1 cellular context compared by ENCODE assay signal in genomic region chr13:51147732-51148131, GRCh38.
TF ChIP-seq lines count a peak whose summit lies in the region.

No MANE protein-coding gene starts in this region.

TF ChIP-seq in IMR-90, 13 proteins besides CTCF, POLR2A, EP300 and RAD21:
- TF ChIP-seq, protein P1, sequence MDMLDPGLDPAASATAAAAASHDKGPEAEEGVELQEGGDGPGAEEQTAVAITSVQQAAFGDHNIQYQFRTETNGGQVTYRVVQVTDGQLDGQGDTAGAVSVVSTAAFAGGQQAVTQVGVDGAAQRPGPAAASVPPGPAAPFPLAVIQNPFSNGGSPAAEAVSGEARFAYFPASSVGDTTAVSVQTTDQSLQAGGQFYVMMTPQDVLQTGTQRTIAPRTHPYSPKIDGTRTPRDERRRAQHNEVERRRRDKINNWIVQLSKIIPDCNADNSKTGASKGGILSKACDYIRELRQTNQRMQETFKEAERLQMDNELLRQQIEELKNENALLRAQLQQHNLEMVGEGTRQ (IDR thresholded peaks at IDR 0.05; ENCODE audit: low read depth, low read length): no peak
- TF ChIP-seq BHLHE40 (IDR thresholded peaks at IDR 0.05; ENCODE audit: low read depth, low read length) (no peak), CHD1 (IDR thresholded peaks at IDR 0.05; ENCODE audit: low read depth, low read length) (no peak), MAZ (IDR thresholded peaks at IDR 0.05; ENCODE audit: borderline replicate concordance, low read depth, low read length) (no peak), FOS (IDR thresholded peaks at IDR 0.05; ENCODE audit: low read depth, low read length) (no peak), MXI1 (IDR thresholded peaks at IDR 0.05; ENCODE audit: borderline replicate concordance, low read depth, low read length) (no peak), CEBPB (IDR thresholded peaks at IDR 0.05; ENCODE audit: low read depth, low read length) (no peak), NFE2L2 (IDR thresholded peaks at IDR 0.05; ENCODE audit: low read depth, low read length) (no peak), RCOR1 (IDR thresholded peaks at IDR 0.05; ENCODE audit: insufficient replicate concordance, low read length) (no peak), RFX5 (IDR thresholded peaks at IDR 0.05; ENCODE audit: low read depth, low read length) (no peak), SMC3 (IDR thresholded peaks at IDR 0.05; ENCODE audit: low read depth, low read length) (no peak), MAFK (IDR thresholded peaks at IDR 0.05; ENCODE audit: low read depth, low read length) (no peak)
- TF ChIP-seq, protein P2, sequence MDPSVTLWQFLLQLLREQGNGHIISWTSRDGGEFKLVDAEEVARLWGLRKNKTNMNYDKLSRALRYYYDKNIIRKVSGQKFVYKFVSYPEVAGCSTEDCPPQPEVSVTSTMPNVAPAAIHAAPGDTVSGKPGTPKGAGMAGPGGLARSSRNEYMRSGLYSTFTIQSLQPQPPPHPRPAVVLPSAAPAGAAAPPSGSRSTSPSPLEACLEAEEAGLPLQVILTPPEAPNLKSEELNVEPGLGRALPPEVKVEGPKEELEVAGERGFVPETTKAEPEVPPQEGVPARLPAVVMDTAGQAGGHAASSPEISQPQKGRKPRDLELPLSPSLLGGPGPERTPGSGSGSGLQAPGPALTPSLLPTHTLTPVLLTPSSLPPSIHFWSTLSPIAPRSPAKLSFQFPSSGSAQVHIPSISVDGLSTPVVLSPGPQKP (IDR thresholded peaks at IDR 0.05; ENCODE audit: borderline replicate concordance, low read depth, low read length): no peak
